Comparison of ENCODE assay signal across 9 cellular contexts in genomic region chr6:15296735-15297134, GRCh38. TPM values are rescaled to one million over a fixed set of nuclear protein-coding genes. Genes with fewer than 3 reads are reported as not detected.
DNase-seq lines count a peak whose midpoint lies in the region; ATAC-seq, FAIRE-seq and TF ChIP-seq lines count a peak whose summit lies in the region.
"Had no signal": no experiment of that assay in that cellular context is flagged by ENCODE, and none has a peak within 500 bp of the region (broad histone marks: within the 10 kb centered on the region; RNA-seq: fewer than 3 reads in every experiment).

No MANE protein-coding gene starts in this region.

- no peak for FAIRE-seq in D721Med (lab: Jason Lieb, UNC)
- FAIRE-seq: RCC 7860 had no signal

- intact Hi-C loops in posterior vena cava (cut with DNase I) = no loop called here

- H3K27me3 ChIP-seq in HAP-1 (ENCODE audit: low read depth) = no peaks in the 10 kb centered on the region

- no peaks in the 10 kb centered on the region for H3K27me3 Mint-ChIP-seq in activated naive CD8-positive, alpha-beta T cell treated with anti-CD3 and anti-CD28 coated beads, Interleukin-2, amount 50 U/mL, for 24 hours

- H3K9me3 Mint-ChIP-seq in activated naive CD8-positive, alpha-beta T cell treated with anti-CD3 and anti-CD28 coated beads, Interleukin-2, amount 50 U/mL, for 24 hours = no peaks in the 10 kb centered on the region

- H3K4me3 ChIP-seq in HAP-1 = no peak overlapping the region

- H3K4me1 Mint-ChIP-seq in activated naive CD8-positive, alpha-beta T cell treated with anti-CD3 and anti-CD28 coated beads, Interleukin-2, amount 50 U/mL, for 24 hours = peaks cover 88% of the 10 kb centered on the region

- in situ Hi-C loops in HAP-1 (cut with MboI; ENCODE audit: low sequenced_read_pairs) = no loop called here

- H3K36me3 Mint-ChIP-seq in activated naive CD8-positive, alpha-beta T cell treated with anti-CD3 and anti-CD28 coated beads, Interleukin-2, amount 50 U/mL, for 24 hours (ENCODE audit: low read depth) = peaks cover 24% of the 10 kb centered on the region

- peak overlapping the region; percentile 88 for H3K27ac Mint-ChIP-seq in activated naive CD8-positive, alpha-beta T cell treated with anti-CD3 and anti-CD28 coated beads, Interleukin-2, amount 50 U/mL, for 24 hours

- DNase-seq in GF-D8 (lab: John Stamatoyannopoulos, UW) (peak; percentile 69), D721Med (ENCODE audit: insufficient read length, low spot score) (no peak), posterior vena cava (ENCODE audit: low spot score) (no peak), HAP-1 (ENCODE audit: low spot score in 2 of 2) (no peak)
- DNase-seq in activated naive CD8-positive, alpha-beta T cell treated with anti-CD3 and anti-CD28 coated beads, Interleukin-2, amount 50 U/mL, for 24 hours = peak; percentile 40

- peak overlapping the region; percentile 55 for H3K4me3 Mint-ChIP-seq in activated naive CD8-positive, alpha-beta T cell treated with anti-CD3 and anti-CD28 coated beads, Interleukin-2, amount 50 U/mL, for 24 hours

- TF ChIP-seq CTCF in D721Med (IDR thresholded peaks at IDR 0.05; ENCODE audit: insufficient read depth, missing control alignments) = no peak

- no peaks in the 10 kb centered on the region for H3K36me3 ChIP-seq in HAP-1 (replicated peaks)

- no peaks in the 10 kb centered on the region for H3K9me3 ChIP-seq in HAP-1

- H3K4me1 ChIP-seq in HAP-1 = no peaks in the 10 kb centered on the region

- ATAC-seq in GM19438 (IDR thresholded peaks at IDR 0.05; ENCODE audit: low read depth, unreplicated experiment) (peak; percentile 54), HG03469 (IDR thresholded peaks at IDR 0.05; ENCODE audit: unreplicated experiment) (peak; percentile 31), HG03354 (IDR thresholded peaks at IDR 0.05; ENCODE audit: poor library complexity, severe bottlenecking, unreplicated experiment) (no peak)
- ATAC-seq in activated naive CD8-positive, alpha-beta T cell treated with anti-CD3 and anti-CD28 coated beads, Interleukin-2, amount 50 U/mL, for 24 hours = peak; percentile 79

RNA-seq across cellular contexts. Expression of gene JARID2, which starts 50.9 kb away (rescaled TPM):
- 1 to 10 TPM; 8.3 to 9.5 TPM for total RNA-seq in posterior vena cava

Comparison
In these comparisons a context has a peak if more than half of its experiments do, and no peak if none do; other contexts are left out.
1. DNase-seq: peak in GF-D8 (single experiment) and activated naive CD8-positive, alpha-beta T cell treated with anti-CD3 and anti-CD28 coated beads, Interleukin-2, amount 50 U/mL, for 24 hours (single experiment); none in D721Med (single experiment), posterior vena cava (single experiment) and HAP-1 (0 of 2).